ENCODE assay signal across 1 cellular context in genomic region chr6:37059344-37060194, GRCh38.
TF ChIP-seq lines count a peak whose summit lies in the region.

No MANE protein-coding gene starts in this region.

TF ChIP-seq in HepG2, 621 proteins besides CTCF, POLR2A, EP300 and RAD21 (continued from another document):
- TF ChIP-seq ZNF580 (CRISPR knock-in tag; IDR thresholded peaks at IDR 0.05; ENCODE audit: borderline replicate concordance, low read depth) (peak; percentile 87; the same call in 1 of the 2 replicates), ZBTB46 (CRISPR knock-in tag; IDR thresholded peaks at IDR 0.05; ENCODE audit: borderline replicate concordance) (0 out of 2 replicates have a peak, but pooled peaks have one; percentile 55), ZFY (CRISPR knock-in tag; IDR thresholded peaks at IDR 0.05) (peak; percentile 57; the same call in 1 of the 2 replicates), ATF5 (CRISPR knock-in tag; IDR thresholded peaks at IDR 0.05; ENCODE audit: low read depth) (no peak), KLF13 (CRISPR knock-in tag; IDR thresholded peaks at IDR 0.05) (peak; percentile 90; the same call in 1 of the 2 replicates), KLF9 (CRISPR knock-in tag; IDR thresholded peaks at IDR 0.05; ENCODE audit: low read depth) (peak; percentile 92), POLR2AphosphoS2 (IDR thresholded peaks at IDR 0.05; ENCODE audit: low read depth, low read length) (no peak), HBP1 (CRISPR knock-in tag; IDR thresholded peaks at IDR 0.05; ENCODE audit: low read depth) (peak; percentile 85), ZNF746 (CRISPR knock-in tag; IDR thresholded peaks at IDR 0.05) (peak; percentile 71; the same call in 1 of the 2 replicates), SOX6 (IDR thresholded peaks at IDR 0.05) (no peak), SOX6 (CRISPR knock-in tag; IDR thresholded peaks at IDR 0.05) (peak; percentile 88), NRL (CRISPR knock-in tag; IDR thresholded peaks at IDR 0.05; ENCODE audit: borderline replicate concordance) (peak; percentile 93; the same call in 1 of the 2 replicates), ZBTB25 (CRISPR knock-in tag; IDR thresholded peaks at IDR 0.05) (peak; percentile 85), ZNF432 (CRISPR knock-in tag; IDR thresholded peaks at IDR 0.05; ENCODE audit: borderline replicate concordance) (no peak), ZNF367 (CRISPR knock-in tag; IDR thresholded peaks at IDR 0.05; ENCODE audit: borderline replicate concordance) (0 out of 2 replicates have a peak, but pooled peaks have one; percentile 34)
